33 cellular contexts compared by ENCODE assay signal in the genomic region with DNA sequence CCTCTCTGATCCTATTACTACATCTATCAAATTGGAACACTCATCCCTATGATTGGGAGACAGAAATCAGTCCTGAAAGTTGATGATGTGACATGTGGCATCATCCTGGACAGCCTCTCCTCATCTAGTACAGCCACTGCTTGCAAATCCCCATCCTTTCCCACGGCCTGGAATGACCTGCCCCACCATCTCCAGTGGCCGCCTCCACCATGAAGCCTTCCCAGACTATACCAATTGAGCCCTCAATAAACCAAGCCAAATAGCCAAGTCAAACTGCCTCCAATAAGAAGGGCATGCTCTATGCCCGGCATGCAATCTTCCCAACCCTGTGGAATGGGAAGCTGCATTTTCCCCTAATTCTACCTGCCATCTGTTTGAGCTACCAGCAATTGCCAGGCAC. TPM values are rescaled to one million over a fixed set of nuclear protein-coding genes. Genes with fewer than 3 reads are reported as not detected.
DNase-seq lines count a peak whose midpoint lies in the region; ATAC-seq, FAIRE-seq and TF ChIP-seq lines count a peak whose summit lies in the region.
"Had no signal": no experiment of that assay in that cellular context is flagged by ENCODE, and none has a peak within 500 bp of the region (broad histone marks: within the 10 kb centered on the region; RNA-seq: fewer than 3 reads in every experiment).

No MANE protein-coding gene starts in this region.

- POLR2A ChIA-PET in A549 (lab: Yijun Ruan, JAX) = no interaction called here

- H3K27me3 ChIP-seq in HUES64 (ENCODE audit: insufficient read depth, low read length) (peaks cover 11% of the 10 kb centered on the region), iPS-15b (ENCODE audit: control insufficient read depth, insufficient read depth, low read length) (peaks cover 10% of the 10 kb centered on the region), osteoblast (ENCODE audit: insufficient read depth, low read length) (no peaks in the 10 kb centered on the region), BE2C (no peaks in the 10 kb centered on the region)
- H3K27me3 ChIP-seq: gastroesophageal sphincter, MG63 had no signal

- no peak overlapping the region for H2AFZ ChIP-seq in osteoblast (ENCODE audit: low read length)
- H2AFZ ChIP-seq: PC-9 had no signal

- H3K9ac ChIP-seq in HUES64 (ENCODE audit: low read depth, low read length) = peak overlapping the region; percentile 87
- H3K9ac ChIP-seq in iPS-15b (ENCODE audit: low read depth, low read length) = no peak overlapping the region
- H3K9ac ChIP-seq: SK-N-SH had no signal

- no peak for TF ChIP-seq RAD21 in A549 (conservative IDR thresholded peaks at IDR 0.05 in 1 of 2, IDR thresholded peaks at IDR 0.05 in 1 of 2)

- H3K36me3 ChIP-seq in HUES64 (ENCODE audit: insufficient read depth, low read length) (no peaks in the 10 kb centered on the region), iPS-15b (ENCODE audit: control insufficient read depth, insufficient read depth, low read length) (no peaks in the 10 kb centered on the region), osteoblast (ENCODE audit: insufficient read depth, low read length) (no peaks in the 10 kb centered on the region), BE2C (no peaks in the 10 kb centered on the region)
- H3K36me3 ChIP-seq: gastroesophageal sphincter, MG63 had no signal

- CTCF ChIA-PET in A549 (lab: Yijun Ruan, JAX) = interaction anchor here (1.0 to 1.5 kb wide), 2 partner anchors 29 to 32 kb away, joined by 3 read pairs; no protein-coding TSS in a partner anchor

- H3K79me2 ChIP-seq in osteoblast (ENCODE audit: insufficient read depth, low read length) = no peaks in the 10 kb centered on the region

- ATAC-seq in A549 = no peak
- ATAC-seq: gastroesophageal sphincter; left lobe of liver; stimulated activated effector memory CD8-positive, alpha-beta T cell treated with anti-CD3 and anti-CD28 coated beads, Interleukin-12 subunit alpha, Interleukin-12 subunit beta, amount 100 ng/mL, for 72 hours had no signal

- no peak for TF ChIP-seq EP300 in A549 (IDR thresholded peaks at IDR 0.05)

- peaks cover 12% of the 10 kb centered on the region for H3K4me1 ChIP-seq in A549
- H3K4me1 ChIP-seq in HUES64 (ENCODE audit: insufficient read depth, low read length) = peaks cover 32% of the 10 kb centered on the region
- peaks cover 15% of the 10 kb centered on the region for H3K4me1 ChIP-seq in iPS-15b (ENCODE audit: control insufficient read depth, insufficient read depth, low read length)
- peaks cover 10% of the 10 kb centered on the region for H3K4me1 ChIP-seq in osteoblast (ENCODE audit: insufficient read depth, low read length)
- H3K4me1 ChIP-seq in BE2C = peaks cover 3% of the 10 kb centered on the region

- H3K9me3 ChIP-seq in A549 = no peaks in the 10 kb centered on the region
- no peaks in the 10 kb centered on the region for H3K9me3 ChIP-seq in HUES64 (ENCODE audit: insufficient read depth, low read depth, low read length)
- no peaks in the 10 kb centered on the region for H3K9me3 ChIP-seq in iPS-15b (ENCODE audit: control insufficient read depth, insufficient read depth, low read length)
- no peaks in the 10 kb centered on the region for H3K9me3 ChIP-seq in osteoblast (ENCODE audit: low read depth, low read length)
- no peaks in the 10 kb centered on the region for H3K9me3 ChIP-seq in BE2C
- H3K9me3 ChIP-seq: gastroesophageal sphincter, MG63, SK-N-SH had no signal

- TF ChIP-seq CTCF in A549 (IDR thresholded peaks at IDR 0.05) (no peak), osteoblast (IDR thresholded peaks at IDR 0.05; ENCODE audit: extremely low read depth, low read depth, low read length) (no peak), BE2C (IDR thresholded peaks at IDR 0.05; ENCODE audit: low read depth, low read length) (no peak)

- no peaks in the 10 kb centered on the region for H4K20me1 ChIP-seq in osteoblast (ENCODE audit: insufficient read depth, low read length)

- no peak for FAIRE-seq in A549 (lab: Jason Lieb, UNC)
- FAIRE-seq: A204.1, urothelium cell line had no signal

- DNase-seq in A549 (ENCODE audit: low read depth in 1 of 2, low spot score in 1 of 2) (no peak), osteoblast (ENCODE audit: insufficient read length, low spot score, missing footprints) (peak; percentile 46), NCI-H345 (lab: John Stamatoyannopoulos, UW) (no peak), BE2C (no peak)
- no peak for DNase-seq in effector CD8-positive, alpha-beta T cell (lab: John Stamatoyannopoulos, UW)
- DNase-seq in activated CD4-positive, alpha-beta T cell treated with anti-CD3 and anti-CD28 coated beads for 4 hours = no peak
- DNase-seq: activated B cell treated with CpG ODN at 0.5 μM for 24 hours; activated CD4-positive, alpha-beta T cell treated with anti-CD3 and anti-CD28 coated beads, Interleukin-2, amount 50 U/mL, for 48 hours; activated CD8-positive, alpha-beta memory T cell treated with anti-CD3 and anti-CD28 coated beads, Interleukin-2, amount 50 U/mL, for 48 hours; activated naive CD4-positive, alpha-beta T cell treated with anti-CD3 and anti-CD28 coated beads, Interleukin-2, amount 10 ng/mL, durations not matched to agents 7 days and 5 days; CD4-positive, CD25-positive, alpha-beta regulatory T cell; cerebellar nuclear complex; dorsolateral prefrontal cortex; GOT3; KG1; mesenchymal stem cell; MG63; NCI-H1930; NCI-H226; SK-N-SH; stimulated activated CD4-positive, alpha-beta T cell treated with anti-CD3 and anti-CD28 coated beads, Interleukin-15, amount 100 ng/mL, for 24 hours; stimulated activated CD4-positive, alpha-beta T cell treated with anti-CD3 and anti-CD28 coated beads, Interleukin-4, amount 100 ng/mL, for 4 hours had no signal

- no peak for TF ChIP-seq POLR2A in A549 (IDR thresholded peaks at IDR 0.05; ENCODE audit: low read length)

- H3K27ac ChIP-seq in A549 (no peak overlapping the region), HUES64 (ENCODE audit: low read depth, low read length) (peak overlapping the region; percentile 29; the same call in 1 of the 2 replicates), osteoblast (ENCODE audit: low read depth, low read length) (no peak overlapping the region)
- H3K27ac ChIP-seq: dorsolateral prefrontal cortex, gastroesophageal sphincter, PC-9 had no signal

- H3K4me2 ChIP-seq in A549 = no peak overlapping the region
- no peak overlapping the region for H3K4me2 ChIP-seq in osteoblast (ENCODE audit: insufficient read depth, low read length)
- H3K4me2 ChIP-seq: SK-N-SH had no signal

- 40% methylated on average over 3 of the region's 3 CpGs for WGBS in A549 (ENCODE audit: missing lambda C conversion rate)
- WGBS in HUES64 = 82% methylated on average over 3 of the region's 3 CpGs

- H3K4me3 ChIP-seq in A549 (no peak overlapping the region), HUES64 (ENCODE audit: low read length) (peak overlapping the region; percentile 64), iPS-15b (ENCODE audit: low read depth, low read length) (peak overlapping the region; percentile 58), osteoblast (ENCODE audit: insufficient read depth, low read length) (no peak overlapping the region), BE2C (ENCODE audit: low read depth, low read length) (no peak overlapping the region)
- H3K4me3 ChIP-seq: dorsolateral prefrontal cortex, gastroesophageal sphincter, MG63, PC-9 had no signal

TF ChIP-seq in A549, 52 proteins besides CTCF, POLR2A, EP300 and RAD21 (continues in another document):
- TF ChIP-seq ZFP36 (IDR thresholded peaks at IDR 0.05; ENCODE audit: borderline replicate concordance, partially characterized antibody) = peak; percentile 68
- TF ChIP-seq FOXS1 (CRISPR knock-in tag; IDR thresholded peaks at IDR 0.05) = no peak
- TF ChIP-seq, protein P1, sequence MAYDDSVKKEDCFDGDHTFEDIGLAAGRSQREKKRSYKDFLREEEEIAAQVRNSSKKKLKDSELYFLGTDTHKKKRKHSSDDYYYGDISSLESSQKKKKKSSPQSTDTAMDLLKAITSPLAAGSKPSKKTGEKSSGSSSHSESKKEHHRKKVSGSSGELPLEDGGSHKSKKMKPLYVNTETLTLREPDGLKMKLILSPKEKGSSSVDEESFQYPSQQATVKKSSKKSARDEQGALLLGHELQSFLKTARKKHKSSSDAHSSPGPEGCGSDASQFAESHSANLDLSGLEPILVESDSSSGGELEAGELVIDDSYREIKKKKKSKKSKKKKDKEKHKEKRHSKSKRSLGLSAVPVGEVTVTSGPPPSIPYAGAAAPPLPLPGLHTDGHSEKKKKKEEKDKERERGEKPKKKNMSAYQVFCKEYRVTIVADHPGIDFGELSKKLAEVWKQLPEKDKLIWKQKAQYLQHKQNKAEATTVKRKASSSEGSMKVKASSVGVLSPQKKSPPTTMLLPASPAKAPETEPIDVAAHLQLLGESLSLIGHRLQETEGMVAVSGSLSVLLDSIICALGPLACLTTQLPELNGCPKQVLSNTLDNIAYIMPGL (CRISPR knock-in tag; IDR thresholded peaks at IDR 0.05; ENCODE audit: borderline replicate concordance) = no peak

RNA-seq across cellular contexts. Expression of a gene that starts 0.6 kb away (rescaled TPM):
- polyA plus RNA-seq in A549 (2011; rRNA removed) = 6.1 and 6.7 TPM in 2 replicates
- 9.2 and 11.2 TPM in 2 replicates for polyA plus RNA-seq in A549 (2012; cell fraction: cytosol; rRNA removed)
- 25.8 and 26.3 TPM in 2 replicates for polyA plus RNA-seq in A549 (2012; cell fraction: nucleus; rRNA removed)
- polyA plus RNA-seq in A549 (2017; fragmentation: RNase III; extraction: RNeasy Plus Mini Kit Qiagen cat#74134 plus additional on column Dnase treatment) = 7.6 to 9.5 TPM (median 9.2 TPM) in 3 replicates
- polyA minus RNA-seq in A549 (2011; rRNA and poly(A)+ RNA removed) = 3.2 and 4.2 TPM in 2 replicates
- polyA plus RNA-seq in HUES64 (2013, experiment 1 of 2) = 12.8 TPM
- 15.7 TPM for polyA plus RNA-seq in HUES64 (2013, experiment 2 of 2)
- total RNA-seq in osteoblast = 5.9 and 6.5 TPM in 2 replicates
- polyA plus RNA-seq in BE2C (2012; ENCODE audit: insufficient read depth, insufficient read length, low read depth) = 13.3 TPM
- total RNA-seq: HT1080 had no signal

RNA-seq across cellular contexts. Expression of a gene that starts 24.0 kb away (rescaled TPM):
- 2.4 and 3.6 TPM in 2 replicates for polyA plus RNA-seq in A549 (2011; rRNA removed)
- polyA plus RNA-seq in A549 (2012; cell fraction: cytosol; rRNA removed) = 3.5 and 5.1 TPM in 2 replicates
- 5.7 and 6.7 TPM in 2 replicates for polyA plus RNA-seq in A549 (2012; cell fraction: nucleus; rRNA removed)
- polyA plus RNA-seq in A549 (2017; fragmentation: RNase III; extraction: RNeasy Plus Mini Kit Qiagen cat#74134 plus additional on column Dnase treatment) = 2.6 to 3.7 TPM (median 2.8 TPM) in 3 replicates
- polyA minus RNA-seq in A549 (2011; rRNA and poly(A)+ RNA removed) = 5.3 and 14.1 TPM in 2 replicates
- polyA plus RNA-seq in HUES64 (2013, experiment 1 of 2) = 5.7 TPM
- 4.8 TPM for polyA plus RNA-seq in HUES64 (2013, experiment 2 of 2)
- total RNA-seq in osteoblast = 9.4 and 14.1 TPM in 2 replicates
- polyA plus RNA-seq in BE2C (2012; ENCODE audit: insufficient read depth, insufficient read length, low read depth) = 2.4 TPM

RNA-seq across cellular contexts. Expression of a gene that starts 57.1 kb away (rescaled TPM):
- 55.0 and 59.3 TPM in 2 replicates for polyA plus RNA-seq in A549 (2011; rRNA removed)
- 112 and 122 TPM in 2 replicates for polyA plus RNA-seq in A549 (2012; cell fraction: cytosol; rRNA removed)
- 317 and 462 TPM in 2 replicates for polyA plus RNA-seq in A549 (2012; cell fraction: nucleus; rRNA removed)
- polyA plus RNA-seq in A549 (2017; fragmentation: RNase III; extraction: RNeasy Plus Mini Kit Qiagen cat#74134 plus additional on column Dnase treatment) = 87.1 to 93.8 TPM (median 93.2 TPM) in 3 replicates
- 99.4 and 100.0 TPM in 2 replicates for polyA minus RNA-seq in A549 (2011; rRNA and poly(A)+ RNA removed)
- polyA plus RNA-seq in HUES64 (2013, experiment 1 of 2) = 28.0 TPM
- polyA plus RNA-seq in HUES64 (2013, experiment 2 of 2) = 32.0 TPM
- total RNA-seq in osteoblast = 13.3 and 21.0 TPM in 2 replicates
- polyA plus RNA-seq in BE2C (2012; ENCODE audit: insufficient read depth, insufficient read length, low read depth) = 6.2 TPM
- total RNA-seq: activated B cell treated with CpG ODN at 0.5 μM for 24 hours; activated T-helper 1 cell treated with anti-CD3 and anti-CD28 coated beads, Interleukin-12 subunit alpha, Interleukin-12 subunit beta, Interleukin-2, Interleukin-4 antibody, amounts not matched to agents 30 ng/mL and 10 ng/mL and 1 ng/mL, durations not matched to agents 14 hours and 24 hours and 36 hours; CD4-positive, CD25-positive, alpha-beta regulatory T cell; T-helper 1 cell treated with Interleukin-12 subunit alpha and Interleukin-12 subunit beta and Interleukin-4 antibody, amounts not matched to agents 30 ng/mL and 1 ng/mL, for 36 hours had no signal
- polyA plus RNA-seq: CD4-positive, CD25-positive, alpha-beta regulatory T cell had no signal

Comparison
In these comparisons a context has a peak if more than half of its experiments do, and no peak if none do; other contexts are left out.
1. H3K4me3 ChIP-seq: peak in HUES64 (single experiment) and iPS-15b (single experiment); none in A549 (single experiment), osteoblast (single experiment) and BE2C (single experiment).